Comparison of ENCODE assay signal across 16 cellular contexts in the genomic region with DNA sequence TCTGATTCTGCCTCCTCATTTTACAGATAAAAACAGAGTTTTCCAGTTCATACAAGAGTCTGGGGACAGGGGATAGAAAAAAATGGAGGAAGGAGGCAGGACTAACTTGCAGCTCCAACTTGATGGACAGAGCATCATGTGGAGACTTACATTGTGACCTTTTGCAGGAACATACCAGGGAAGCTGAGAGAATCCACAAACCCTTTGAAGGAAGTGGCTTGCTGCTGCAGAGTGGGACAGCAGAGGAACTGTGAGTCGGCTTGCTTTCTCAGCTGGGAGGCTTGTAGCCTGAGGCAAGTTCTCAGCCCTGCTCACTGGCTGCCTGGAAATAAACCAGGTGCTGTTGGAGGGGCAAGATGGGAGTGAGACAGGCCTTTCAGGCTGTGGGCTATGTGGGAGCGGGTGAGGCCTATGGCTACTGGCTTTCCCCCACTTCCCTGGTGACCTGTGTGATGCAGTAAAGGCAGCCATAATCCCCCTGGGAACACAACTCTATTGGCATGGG.
"Had no signal": no experiment of that assay in that cellular context is flagged by ENCODE, and none has a peak within 500 bp of the region (broad histone marks: within the 10 kb centered on the region; RNA-seq: fewer than 3 reads in every experiment).

No MANE protein-coding gene starts in this region.

- H3K27me3 ChIP-seq: dorsolateral prefrontal cortex, neural progenitor cell, right lobe of liver, spleen, upper lobe of left lung had no signal

- H3K4me1 ChIP-seq: neural progenitor cell, psoas muscle, right lobe of liver, spleen, upper lobe of left lung had no signal

- H2AFZ ChIP-seq: neural progenitor cell had no signal

- ATAC-seq: activated T-helper 17 cell treated with anti-CD3 and anti-CD28 coated beads, Interleukin-2, amount 50 U/mL, for 72 hours; esophagus mucosa; psoas muscle; right lobe of liver; stimulated activated naive CD8-positive, alpha-beta T cell treated with anti-CD3 and anti-CD28 coated beads, Interleukin-15, amount 100 ng/mL, for 72 hours had no signal

- H3K4me3 ChIP-seq: dorsolateral prefrontal cortex, neural progenitor cell, psoas muscle, right lobe of liver, spleen, upper lobe of left lung had no signal

- DNase-seq: activated CD4-positive, alpha-beta T cell treated with anti-CD3 and anti-CD28 coated beads for 1 hour; activated CD4-positive, alpha-beta T cell treated with anti-CD3 and anti-CD28 coated beads, Interleukin-2, amount 50 U/mL, for 48 hours; activated naive CD4-positive, alpha-beta T cell treated with Interleukin-2 at 50 U/mL for 16 hours; aorta; dorsolateral prefrontal cortex; midbrain; naive B cell; psoas muscle; right lobe of liver; spleen; stimulated activated naive CD8-positive, alpha-beta T cell treated with anti-CD3 and anti-CD28 coated beads, Interleukin-15, amount 100 ng/mL, for 72 hours; SW 1271; upper lobe of left lung had no signal

- H3K9ac ChIP-seq: neural progenitor cell had no signal

- H3K27ac ChIP-seq: dorsolateral prefrontal cortex, neural progenitor cell, psoas muscle, right lobe of liver, spleen, upper lobe of left lung had no signal

- H3K4me2 ChIP-seq: neural progenitor cell had no signal

- H3K9me3 ChIP-seq: psoas muscle, right lobe of liver, upper lobe of left lung had no signal

- H3K36me3 ChIP-seq: neural progenitor cell, right lobe of liver, spleen, upper lobe of left lung had no signal
